16 cellular contexts compared by ENCODE assay signal in genomic region chrX:45761920-45762319, GRCh38.
DNase-seq lines count a peak whose midpoint lies in the region; ATAC-seq and TF ChIP-seq lines count a peak whose summit lies in the region.
"Had no signal": no experiment of that assay in that cellular context is flagged by ENCODE, and none has a peak within 500 bp of the region (broad histone marks: within the 10 kb centered on the region; RNA-seq: fewer than 3 reads in every experiment).

No MANE protein-coding gene starts in this region.

- 55% methylated on average over 4 of the region's 4 CpGs for WGBS in mammary epithelial cell (ENCODE audit: low coverage, missing lambda C conversion rate)
- WGBS in spleen, 5 donors, result 51 to 71% (median 61%) methylated on average over 4 of the region's 4 CpGs

- DNase-seq in activated T-cell treated with anti-CD3 and anti-CD28 coated beads, Interleukin-2, amount 50 U/mL, for 4 hours, result no peak
- DNase-seq in activated T-cell treated with anti-CD3 and anti-CD28 coated beads for 4 hours (no peak), NCI-H146 treated with DMSO at 0.1 percent for 48 hours (lab: John Stamatoyannopoulos, UW; ENCODE audit: unreplicated experiment) (peak; percentile 48), mammary epithelial cell (no peak), spleen (no peak), AG08395 (ENCODE audit: low spot score) (no peak), amygdala (lab: John Stamatoyannopoulos, UW) (no peak)
- DNase-seq in stimulated activated naive CD4-positive, alpha-beta T cell treated with Interleukin-2 at 50 U/mL for 16 hours (lab: John Stamatoyannopoulos, UW), result no peak
- DNase-seq: activated CD4-positive, alpha-beta T cell treated with anti-CD3 and anti-CD28 coated beads, Interleukin-2, amount 10 ng/mL, durations not matched to agents 7 days and 5 days; HCEC 1CT; NCI-H1048; NCI-H345; pancreas; SW 1271; upper lobe of left lung had no signal

- H2AFZ ChIP-seq in mammary epithelial cell (ENCODE audit: low read depth, low read length), result no peak overlapping the region

- H3K27me3 Mint-ChIP-seq in activated T-cell treated with anti-CD3 and anti-CD28 coated beads, Interleukin-2, amount 50 U/mL, for 4 hours (ENCODE audit: low read depth), result no peaks in the 10 kb centered on the region
- H3K27me3 Mint-ChIP-seq: activated CD4-positive, alpha-beta T cell treated with anti-CD3 and anti-CD28 coated beads, Interleukin-2, amount 10 ng/mL, durations not matched to agents 7 days and 5 days had no signal

- H3K36me3 ChIP-seq in mammary epithelial cell (ENCODE audit: insufficient read depth, low read length) (peaks cover 32% of the 10 kb centered on the region), spleen (no peaks in the 10 kb centered on the region)
- H3K36me3 ChIP-seq: pancreas, upper lobe of left lung had no signal

- TF ChIP-seq POLR2A in spleen (IDR thresholded peaks at IDR 0.05), result no peak

- ATAC-seq in activated T-cell treated with anti-CD3 and anti-CD28 coated beads, Interleukin-2, amount 50 U/mL, for 4 hours, result no peak

- peak overlapping the region; percentile 2 for H3K9ac ChIP-seq in mammary epithelial cell (ENCODE audit: insufficient read depth, low read length)

- H3K27ac ChIP-seq in mammary epithelial cell (ENCODE audit: insufficient read depth, low read depth, low read length) (peak overlapping the region; percentile 65), spleen (peak overlapping the region in 7 of 8 donors; percentile 28 to 83 (median 54))
- H3K27ac ChIP-seq: coronary artery, pancreas had no signal

- TF ChIP-seq CTCF in mammary epithelial cell (conservative IDR thresholded peaks at IDR 0.05 in 1 of 2, IDR thresholded peaks at IDR 0.05 in 1 of 2; ENCODE audit: extremely low read depth in 1 of 2, insufficient read depth in 1 of 2, low read depth in 1 of 2, low read length in 2 of 2) (no peak), spleen (IDR thresholded peaks at IDR 0.05 in 8 of 11, conservative IDR thresholded peaks at IDR 0.05 in 3 of 11) (no peak)

- H3K27me3 ChIP-seq in mammary epithelial cell (ENCODE audit: insufficient read depth, low read length), result no peaks in the 10 kb centered on the region
- no peaks in the 10 kb centered on the region for H3K27me3 ChIP-seq in spleen (replicated peaks in 1 of 7)
- H3K27me3 ChIP-seq: pancreas, upper lobe of left lung had no signal

- CTCF ChIA-PET in mammary epithelial cell (lab: Charles Lee; ENCODE audit: low non-redundant PET), result no interaction called here

- H3K4me3 Mint-ChIP-seq in activated T-cell treated with anti-CD3 and anti-CD28 coated beads, Interleukin-2, amount 50 U/mL, for 4 hours, result peak overlapping the region; percentile 76
- H3K4me3 Mint-ChIP-seq: activated CD4-positive, alpha-beta T cell treated with anti-CD3 and anti-CD28 coated beads, Interleukin-2, amount 10 ng/mL, durations not matched to agents 7 days and 5 days had no signal

- no peaks in the 10 kb centered on the region for H4K20me1 ChIP-seq in mammary epithelial cell (ENCODE audit: insufficient read depth, low read length)

- H3K9me3 Mint-ChIP-seq in activated T-cell treated with anti-CD3 and anti-CD28 coated beads, Interleukin-2, amount 50 U/mL, for 4 hours, result no peaks in the 10 kb centered on the region
- H3K9me3 Mint-ChIP-seq: activated CD4-positive, alpha-beta T cell treated with anti-CD3 and anti-CD28 coated beads, Interleukin-2, amount 10 ng/mL, durations not matched to agents 7 days and 5 days had no signal

- no TSS peak for BruUV-seq in mammary epithelial cell (replicated peaks; lab: Mats Ljungman, UMichigan)

- H3K4me3 ChIP-seq in mammary epithelial cell (replicated peaks in 1 of 3; ENCODE audit: insufficient read depth in 1 of 3, low read depth in 2 of 3, low read length in 3 of 3) (no peak overlapping the region), spleen (no peak overlapping the region)
- H3K4me3 ChIP-seq: coronary artery, pancreas, upper lobe of left lung had no signal

- intact Hi-C loops in mammary epithelial cell (cut with micrococcal nuclease) (no loop called here), spleen (cut with DNase I; ENCODE audit: low total_unique reads) (no loop called here)

- H3K4me2 ChIP-seq in mammary epithelial cell (ENCODE audit: insufficient read depth, low read depth, low read length), result peak overlapping the region; percentile 1

- in situ Hi-C loops in mammary epithelial cell (cut with MboI; ENCODE audit: low sequenced_read_pairs in 2 of 2), result loop anchor here in 1 of 2 donors (25.0 kb wide), 1 partner anchor 425 kb away; no protein-coding TSS in a partner anchor

- dilution Hi-C loops in mammary epithelial cell (cut with HindIII; ENCODE audit: low sequenced_read_pairs), result loop anchor here (25.0 kb wide), 1 partner anchor 275 kb away; no protein-coding TSS in a partner anchor

- peaks cover 45% of the 10 kb centered on the region for H3K36me3 Mint-ChIP-seq in activated T-cell treated with anti-CD3 and anti-CD28 coated beads, Interleukin-2, amount 50 U/mL, for 4 hours (ENCODE audit: insufficient read depth)

- H3K9me3 ChIP-seq in mammary epithelial cell (replicated peaks; ENCODE audit: insufficient read depth, low read length), result no peaks in the 10 kb centered on the region
- H3K9me3 ChIP-seq in spleen, result no peaks in the 10 kb centered on the region
- H3K9me3 ChIP-seq: pancreas, upper lobe of left lung had no signal

- H3K4me1 Mint-ChIP-seq in activated T-cell treated with anti-CD3 and anti-CD28 coated beads, Interleukin-2, amount 50 U/mL, for 4 hours (ENCODE audit: low read depth), result peaks cover 61% of the 10 kb centered on the region

- H3K4me1 ChIP-seq in mammary epithelial cell (ENCODE audit: insufficient read depth, low read length) (peaks cover 77% of the 10 kb centered on the region), spleen (peaks cover 7 to 100% (median 76%) of the 10 kb centered on the region in 6 donors)
- H3K4me1 ChIP-seq: pancreas had no signal

- H3K79me2 ChIP-seq in mammary epithelial cell (ENCODE audit: insufficient read depth, low read length), result peaks cover 97% of the 10 kb centered on the region
